ENCODE assay signal across 2 cellular contexts in genomic region chr1:179877586-179878265, GRCh38.
TF ChIP-seq lines count a peak whose summit lies in the region.

TOR1AIP2 (minus strand) TSS chr1:179877803; CDS start chr1:179852665, 25,138 bp downstream.

TF ChIP-seq in IMR-90, 13 proteins besides CTCF, POLR2A, EP300 and RAD21 (continued from another document):
- TF ChIP-seq CHD1 (IDR thresholded peaks at IDR 0.05; ENCODE audit: low read depth, low read length) (no peak), SMC3 (IDR thresholded peaks at IDR 0.05; ENCODE audit: low read depth, low read length) (no peak), MAFK (IDR thresholded peaks at IDR 0.05; ENCODE audit: low read depth, low read length) (no peak), ELK1 (IDR thresholded peaks at IDR 0.05; ENCODE audit: borderline replicate concordance, low read depth, low read length) (no peak), RFX5 (IDR thresholded peaks at IDR 0.05; ENCODE audit: low read depth, low read length) (no peak), CEBPB (IDR thresholded peaks at IDR 0.05; ENCODE audit: low read depth, low read length) (no peak), NFE2L2 (IDR thresholded peaks at IDR 0.05; ENCODE audit: low read depth, low read length) (no peak), RCOR1 (IDR thresholded peaks at IDR 0.05; ENCODE audit: insufficient replicate concordance, low read length) (peak; percentile 44), MAZ (IDR thresholded peaks at IDR 0.05; ENCODE audit: borderline replicate concordance, low read depth, low read length) (peak; percentile 40; the same call in 1 of the 2 replicates)

TF ChIP-seq in PFSK-1, 5 proteins besides CTCF, POLR2A, EP300 and RAD21:
- no peak for TF ChIP-seq REST (IDR thresholded peaks at IDR 0.05; ENCODE audit: insufficient read depth in 1 of 2, low read depth in 2 of 2, low read length in 2 of 2)
- TF ChIP-seq SIN3A (IDR thresholded peaks at IDR 0.05; ENCODE audit: borderline replicate concordance, insufficient read depth, low read length): no peak
- TF ChIP-seq FOXP2 (optimal IDR thresholded peaks at IDR 0.05; ENCODE audit: borderline replicate concordance, extremely low read depth, extremely low read length, insufficient read depth): peak; percentile 58
- peak; percentile 93; the same call in 1 of the 2 replicates for TF ChIP-seq TAF1 (IDR thresholded peaks at IDR 0.05; ENCODE audit: borderline replicate concordance, insufficient read depth, low read length)
- peak; percentile 100 for TF ChIP-seq POLR2AphosphoS5 (IDR thresholded peaks at IDR 0.05; ENCODE audit: low read depth, low read length)
